Comparison of ENCODE assay signal across 28 cellular contexts in genomic region chr2:66169076-66169475, GRCh38.
"Had no signal": no experiment of that assay in that cellular context is flagged by ENCODE, and none has a peak within 500 bp of the region (broad histone marks: within the 10 kb centered on the region; RNA-seq: fewer than 3 reads in every experiment).

No MANE protein-coding gene starts in this region.

- H3K4me3 ChIP-seq: adrenal gland, ascending aorta, body of pancreas, breast epithelium, cardiac muscle cell had no signal

- DNase-seq: activated effector memory CD4-positive, alpha-beta T cell treated with anti-CD3 and anti-CD28 coated beads, Interleukin-2, amount 50 U/mL, for 16 hours; activated effector memory CD4-positive, alpha-beta T cell treated with Interleukin-2 at 50 U/mL for 16 hours; activated gamma-delta T cell treated with Interleukin-2 at 50 U/mL for 16 hours; activated naive CD4-positive, alpha-beta T cell; activated naive CD4-positive, alpha-beta T cell treated with anti-CD3 and anti-CD28 coated beads for 36 hours; activated naive CD4-positive, alpha-beta T cell treated with anti-CD3 and anti-CD28 coated beads, Interleukin-2, amount 10 ng/mL, durations not matched to agents 7 days and 5 days; activated naive CD4-positive, alpha-beta T cell treated with anti-CD3 and anti-CD28 coated beads, Interleukin-2, amount 50 U/mL, for 16 hours; activated naive CD4-positive, alpha-beta T cell treated with Interleukin-2 at 50 U/mL for 16 hours; activated naive CD8-positive, alpha-beta T cell treated with anti-CD3 and anti-CD28 coated beads for 36 hours; activated naive CD8-positive, alpha-beta T cell treated with anti-CD3 and anti-CD28 coated beads, Interleukin-2, amount 10 ng/mL, durations not matched to agents 7 days and 5 days; activated naive CD8-positive, alpha-beta T cell treated with anti-CD3 and anti-CD28 coated beads, Interleukin-2, amount 50 U/mL, for 24 hours; activated T-cell treated with anti-CD3 and anti-CD28 coated beads, Interleukin-2, amount 50 U/mL, for 24 hours; activated T-cell treated with anti-CD3 and anti-CD28 coated beads, Interleukin-2, amount 50 U/mL, for 4 hours; activated T-cell treated with anti-CD3 and anti-CD28 coated beads, Interleukin-2, amount 50 U/mL, for 48 hours; activated T-cell treated with anti-CD3 and anti-CD28 coated beads, Interleukin-2, amount 50 U/mL, for 72 hours; adrenal gland; amniotic stem cell; amygdala; anterior cingulate cortex; aorta; body of pancreas; brain microvascular endothelial cell; caudate nucleus; central memory CD4-positive, alpha-beta T cell; cerebellar nuclear complex had no signal
